Comparison of ENCODE assay signal across 12 cellular contexts in genomic region chr18:73954267-73954666, GRCh38.
DNase-seq lines count a peak whose midpoint lies in the region; ATAC-seq and TF ChIP-seq lines count a peak whose summit lies in the region.
"Had no signal": no experiment of that assay in that cellular context is flagged by ENCODE, and none has a peak within 500 bp of the region (broad histone marks: within the 10 kb centered on the region; RNA-seq: fewer than 3 reads in every experiment).

No MANE protein-coding gene starts in this region.

- H3K9me3 Mint-ChIP-seq in activated CD4-positive, alpha-beta T cell treated with anti-CD3 and anti-CD28 coated beads, Interleukin-2, amount 10 ng/mL, durations not matched to agents 24 days and 14 days, result no peaks in the 10 kb centered on the region
- no peaks in the 10 kb centered on the region for H3K9me3 Mint-ChIP-seq in activated CD4-positive, alpha-beta T cell treated with anti-CD3 and anti-CD28 coated beads for 36 hours (ENCODE audit: low read depth)
- H3K9me3 Mint-ChIP-seq in endodermal cell, result peaks cover 4% of the 10 kb centered on the region
- H3K9me3 Mint-ChIP-seq: CD8-positive, alpha-beta T cell had no signal

- no peak for ATAC-seq in activated CD4-positive, alpha-beta T cell treated with anti-CD3 and anti-CD28 coated beads for 36 hours
- ATAC-seq: CD8-positive, alpha-beta T cell had no signal

- H3K4me3 ChIP-seq in BLaER1 treated with 17β-estradiol and CSF1 and Interleukin-3, amounts not matched to agents 10 nM and 100 nM, result no peak overlapping the region
- H3K4me3 ChIP-seq in endodermal cell (ENCODE audit: low read length), result no peak overlapping the region

- H3K36me3 ChIP-seq in BLaER1 treated with 17β-estradiol and CSF1 and Interleukin-3, amounts not matched to agents 10 nM and 100 nM, result no peaks in the 10 kb centered on the region
- no peaks in the 10 kb centered on the region for H3K36me3 ChIP-seq in endodermal cell (ENCODE audit: control insufficient read depth, insufficient read depth, low read length)

- POLR2A ChIA-PET in activated CD4-positive, alpha-beta T cell treated with anti-CD3 and anti-CD28 coated beads for 36 hours (lab: Charles Lee), result no interaction called here

- H3K27ac Mint-ChIP-seq in activated CD4-positive, alpha-beta T cell treated with anti-CD3 and anti-CD28 coated beads, Interleukin-2, amount 10 ng/mL, durations not matched to agents 24 days and 14 days, result no peak overlapping the region
- no peak overlapping the region for H3K27ac Mint-ChIP-seq in activated CD4-positive, alpha-beta T cell treated with anti-CD3 and anti-CD28 coated beads for 36 hours
- H3K27ac Mint-ChIP-seq in endodermal cell, result no peak overlapping the region
- H3K27ac Mint-ChIP-seq: CD8-positive, alpha-beta T cell; H9 had no signal

- WGBS in endodermal cell (ENCODE audit: insufficient coverage in 1 of 2, insufficient read length in 1 of 2), 2 experiments, result 84% methylated on average over 4 of the region's 4 CpGs; no CpG with 5 or more reads in 1 of the 2 experiments

- H3K4me1 ChIP-seq in BLaER1 treated with 17β-estradiol and CSF1 and Interleukin-3, amounts not matched to agents 10 nM and 100 nM, result peaks cover 0 to 54% (median 41%) of the 10 kb centered on the region in 10 experiments; a peak in 16 of 20 replicates
- no peaks in the 10 kb centered on the region for H3K4me1 ChIP-seq in endodermal cell (ENCODE audit: control insufficient read depth, insufficient read depth, low read length)

- H3K36me3 Mint-ChIP-seq in activated CD4-positive, alpha-beta T cell treated with anti-CD3 and anti-CD28 coated beads, Interleukin-2, amount 10 ng/mL, durations not matched to agents 24 days and 14 days (ENCODE audit: low read depth), result peaks cover 4% of the 10 kb centered on the region
- no peaks in the 10 kb centered on the region for H3K36me3 Mint-ChIP-seq in activated CD4-positive, alpha-beta T cell treated with anti-CD3 and anti-CD28 coated beads for 36 hours (ENCODE audit: low read depth)
- no peaks in the 10 kb centered on the region for H3K36me3 Mint-ChIP-seq in endodermal cell (ENCODE audit: low read depth)
- H3K36me3 Mint-ChIP-seq: CD8-positive, alpha-beta T cell had no signal

- TF ChIP-seq CTCF in endodermal cell (conservative IDR thresholded peaks at IDR 0.05), result no peak

- H3K9ac ChIP-seq in BLaER1 treated with 17β-estradiol and CSF1 and Interleukin-3, amounts not matched to agents 10 nM and 100 nM, result 0 out of 22 replicates have a peak overlapping the region, but pooled peaks of 1 of the 11 experiments have one; percentile 8
- H3K9ac ChIP-seq in endodermal cell (ENCODE audit: extremely low read depth, low read length, poor library complexity, severe bottlenecking), result no peak overlapping the region

- intact Hi-C loops in activated CD4-positive, alpha-beta T cell treated with anti-CD3 and anti-CD28 coated beads, Interleukin-2, amount 10 ng/mL, durations not matched to agents 24 days and 14 days (cut with micrococcal nuclease), result no loop called here
- intact Hi-C loops in activated CD4-positive, alpha-beta T cell treated with anti-CD3 and anti-CD28 coated beads for 36 hours (cut with DNase I, micrococcal nuclease), result no loop called here

- CTCF ChIA-PET in activated CD4-positive, alpha-beta T cell treated with anti-CD3 and anti-CD28 coated beads for 36 hours (lab: Charles Lee), result no interaction called here

- H3K9me3 ChIP-seq in BLaER1 treated with 17β-estradiol and CSF1 and Interleukin-3, amounts not matched to agents 10 nM and 100 nM (replicated peaks in 1 of 11), result peaks cover 3 to 11% (median 6%) of the 10 kb centered on the region in 11 experiments
- peaks cover 6% of the 10 kb centered on the region for H3K9me3 ChIP-seq in endodermal cell (ENCODE audit: control insufficient read depth, low read length)

- peak overlapping the region in 8 of 11 experiments; percentile 45 to 79 (median 69); a peak in 16 of 22 replicates for H3K4me2 ChIP-seq in BLaER1 treated with 17β-estradiol and CSF1 and Interleukin-3, amounts not matched to agents 10 nM and 100 nM

- H3K4me3 Mint-ChIP-seq in activated CD4-positive, alpha-beta T cell treated with anti-CD3 and anti-CD28 coated beads, Interleukin-2, amount 10 ng/mL, durations not matched to agents 24 days and 14 days, result no peak overlapping the region
- no peak overlapping the region for H3K4me3 Mint-ChIP-seq in activated CD4-positive, alpha-beta T cell treated with anti-CD3 and anti-CD28 coated beads for 36 hours
- no peak overlapping the region for H3K4me3 Mint-ChIP-seq in endodermal cell
- H3K4me3 Mint-ChIP-seq: CD8-positive, alpha-beta T cell; H9 had no signal

- H4K20me1 ChIP-seq in BLaER1 treated with 17β-estradiol and CSF1 and Interleukin-3, amounts not matched to agents 10 nM and 100 nM, result no peaks in the 10 kb centered on the region

- H3K27me3 Mint-ChIP-seq in activated CD4-positive, alpha-beta T cell treated with anti-CD3 and anti-CD28 coated beads, Interleukin-2, amount 10 ng/mL, durations not matched to agents 24 days and 14 days, result no peaks in the 10 kb centered on the region
- peaks cover 9% of the 10 kb centered on the region for H3K27me3 Mint-ChIP-seq in activated CD4-positive, alpha-beta T cell treated with anti-CD3 and anti-CD28 coated beads for 36 hours
- no peaks in the 10 kb centered on the region for H3K27me3 Mint-ChIP-seq in endodermal cell (ENCODE audit: insufficient read depth)

- H3K27ac ChIP-seq in BLaER1 treated with 17β-estradiol and CSF1 and Interleukin-3, amounts not matched to agents 10 nM and 100 nM, result no peak overlapping the region
- no peak overlapping the region for H3K27ac ChIP-seq in endodermal cell (ENCODE audit: low read depth, low read length)
- H3K27ac ChIP-seq: HL-60 had no signal

- peaks cover 16% of the 10 kb centered on the region for H3K4me1 Mint-ChIP-seq in activated CD4-positive, alpha-beta T cell treated with anti-CD3 and anti-CD28 coated beads, Interleukin-2, amount 10 ng/mL, durations not matched to agents 24 days and 14 days
- peaks cover 6% of the 10 kb centered on the region for H3K4me1 Mint-ChIP-seq in activated CD4-positive, alpha-beta T cell treated with anti-CD3 and anti-CD28 coated beads for 36 hours
- peaks cover 12% of the 10 kb centered on the region for H3K4me1 Mint-ChIP-seq in endodermal cell

- H3K27me3 ChIP-seq in BLaER1 treated with 17β-estradiol and CSF1 and Interleukin-3, amounts not matched to agents 10 nM and 100 nM, result no peaks in the 10 kb centered on the region
- no peaks in the 10 kb centered on the region for H3K27me3 ChIP-seq in endodermal cell (ENCODE audit: control insufficient read depth, insufficient read depth, low read length, poor library complexity, severe bottlenecking)

- DNase-seq in activated CD4-positive, alpha-beta T cell treated with anti-CD3 and anti-CD28 coated beads, Interleukin-2, amount 10 ng/mL, durations not matched to agents 24 days and 14 days, result peak; percentile 62
- no peak for DNase-seq in activated CD4-positive, alpha-beta T cell treated with anti-CD3 and anti-CD28 coated beads for 36 hours
- DNase-seq in NCI-H69 (lab: John Stamatoyannopoulos, UW) (peak; percentile 92), AML-193 (lab: John Stamatoyannopoulos, UW) (no peak), endodermal cell (no peak), retina (no peak)
- DNase-seq: CD8-positive, alpha-beta T cell; DMS 273 treated with DMSO at 0.1 percent for 48 hours; DMS53; H9 had no signal

Comparison
In these comparisons a context has a peak if more than half of its experiments do, and no peak if none do; other contexts are left out.
1. DNase-seq: peak in activated CD4-positive, alpha-beta T cell treated with anti-CD3 and anti-CD28 coated beads, Interleukin-2, amount 10 ng/mL, durations not matched to agents 24 days and 14 days (single experiment) and NCI-H69 (single experiment); none in activated CD4-positive, alpha-beta T cell treated with anti-CD3 and anti-CD28 coated beads for 36 hours (single experiment), AML-193 (0 of 2), endodermal cell (single experiment) and retina (single experiment).